Comparison of ENCODE assay signal across 8 cellular contexts in genomic region chr18:67516432-67517223, GRCh38. TPM values are rescaled to one million over a fixed set of nuclear protein-coding genes. Genes with fewer than 3 reads are reported as not detected.
A peak's percentile ranks its signal among the peaks of the same experiment; 100 is the strongest.
DNase-seq lines count a peak whose midpoint lies in the region; ATAC-seq and TF ChIP-seq lines count a peak whose summit lies in the region.

Gene DSEL, minus strand, starts transcription at chr18:67516720. Its CDS starts 2,112 bp downstream, at chr18:67514608.

- peak; percentile 84 for ATAC-seq in GM19468 (IDR thresholded peaks at IDR 0.05; ENCODE audit: extremely low read depth, unreplicated experiment)

- intact Hi-C loops in CD4-positive, alpha-beta memory T cell (cut with micrococcal nuclease) = loop anchor here (1.0 to 10.0 kb wide), 4 partner anchors 99 to 1199 kb away; partner anchors contain the start of gene TMX3

- peaks cover 0 to 4% of the 10 kb centered on the region in 2 donors for H3K36me3 Mint-ChIP-seq in CD4-positive, alpha-beta memory T cell

- no peaks in the 10 kb centered on the region for H3K9me3 ChIP-seq in CD4-positive, alpha-beta memory T cell (ENCODE audit: control insufficient read depth in 1 of 2, low read length in 2 of 2)

- H3K4me1 ChIP-seq in CD4-positive, alpha-beta memory T cell (ENCODE audit: insufficient read depth, low read length) = peaks cover 16% of the 10 kb centered on the region

- CTCF ChIA-PET in CD4-positive, alpha-beta memory T cell (lab: Charles Lee; ENCODE audit: partially characterized antibody) = interaction anchor here (0.7 to 2.5 kb wide), 6 partner anchors 8 to 1140 kb away, joined by 3 to 9 read pairs (median 4); no protein-coding TSS in a partner anchor

- H3K36me3 ChIP-seq in CD4-positive, alpha-beta memory T cell (ENCODE audit: insufficient read depth, low read length) = no peaks in the 10 kb centered on the region

- peaks cover 14 to 30% (median 22%) of the 10 kb centered on the region in 4 donors for H3K4me1 Mint-ChIP-seq in CD4-positive, alpha-beta memory T cell

- no peak for TF ChIP-seq CTCF in epithelial cell of esophagus (IDR thresholded peaks at IDR 0.05; ENCODE audit: insufficient read depth, low read depth, low read length, missing control alignments)

- H3K9me3 Mint-ChIP-seq in CD4-positive, alpha-beta memory T cell = no peaks in the 10 kb centered on the region

- peak within 1 kb of the TSS; percentile 93 to 99 (median 95) for H3K4me3 Mint-ChIP-seq in CD4-positive, alpha-beta memory T cell

- peak within 1 kb of the TSS; percentile 84 to 97 for H3K4me3 ChIP-seq in CD4-positive, alpha-beta memory T cell (ENCODE audit: low read length in 2 of 2)
- H3K4me3 ChIP-seq in epithelial cell of esophagus (ENCODE audit: low read length) = peak within 1 kb of the TSS; percentile 74

- peaks cover 2 to 5% of the 10 kb centered on the region in 2 donors for H3K27me3 Mint-ChIP-seq in CD4-positive, alpha-beta memory T cell

- no peaks in the 10 kb centered on the region for H3K27me3 ChIP-seq in CD4-positive, alpha-beta memory T cell (ENCODE audit: insufficient read depth, low read length)

- peak within 1 kb of the TSS; percentile 16 to 93 (median 86) for H3K27ac Mint-ChIP-seq in CD4-positive, alpha-beta memory T cell

- POLR2A ChIA-PET in CD4-positive, alpha-beta memory T cell (lab: Charles Lee; ENCODE audit: partially characterized antibody) = interaction anchor here (0.9 kb wide), 1 partner anchor 8 kb away, joined by 3 read pairs; no protein-coding TSS in a partner anchor

- peak; percentile 94 to 96 (median 95) for DNase-seq in CD4-positive, alpha-beta memory T cell
- peak; percentile 73 for DNase-seq in HPDE6-E6E7 (ENCODE audit: extremely low spot score)
- DNase-seq in NOMO-1 (lab: John Stamatoyannopoulos, UW; ENCODE audit: unreplicated experiment in 2 of 2) = peak; percentile 77 to 81
- peak; percentile 99 for DNase-seq in activated T-cell treated with anti-CD3 and anti-CD28 coated beads for 4 hours
- peak; percentile 97 for DNase-seq in epithelial cell of esophagus (ENCODE audit: low read depth)
- DNase-seq in middle frontal gyrus (ENCODE audit: extremely low spot score, low spot score) = peak; percentile 91
- DNase-seq in stimulated activated CD8-positive, alpha-beta memory T cell treated with anti-CD3 and anti-CD28 coated beads, Interleukin-15, amount 100 ng/mL, for 4 hours (ENCODE audit: low read depth in 2 of 2) = peak; percentile 93 to 94

- H3K27ac ChIP-seq in CD4-positive, alpha-beta memory T cell (ENCODE audit: low read depth, low read length) = peak within 1 kb of the TSS; percentile 36

RNA-seq across cellular contexts. Expression of gene DSEL, which starts in this region (rescaled TPM):
- 1 to 10 TPM; 1.2 to 1.3 TPM for total RNA-seq in CD4-positive, alpha-beta memory T cell
- under 1 TPM; 0.56 to 0.61 TPM for polyA plus RNA-seq in CD4-positive, alpha-beta memory T cell

Comparison
In these comparisons a context has a peak if more than half of its experiments do, and no peak if none do; other contexts are left out.
1. Peak in every context shown above with its lines: DNase-seq, ATAC-seq, H3K4me3 ChIP-seq and H3K27ac ChIP-seq.